Comparison of ENCODE assay signal across 1 cellular context in genomic region chr12:66359300-66359699, GRCh38.
TF ChIP-seq lines count a peak whose summit lies in the region.

No MANE protein-coding gene starts in this region.

TF ChIP-seq in H1, 55 proteins besides CTCF, POLR2A, EP300 and RAD21:
- TF ChIP-seq JUN (IDR thresholded peaks at IDR 0.05; ENCODE audit: low read depth, low read length) (no peak), CBX5 (IDR thresholded peaks at IDR 0.05; ENCODE audit: low read depth, low read length) (no peak), TCF12 (IDR thresholded peaks at IDR 0.05; ENCODE audit: low read depth, low read length) (no peak), NANOG (IDR thresholded peaks at IDR 0.05; ENCODE audit: insufficient read depth, low read depth, low read length, poor library complexity, severe bottlenecking) (no peak), ZNF274 (IDR thresholded peaks at IDR 0.05; ENCODE audit: borderline replicate concordance, extremely low read depth, low read length) (no peak), BACH1 (IDR thresholded peaks at IDR 0.05; ENCODE audit: low read length) (no peak), FOSL1 (IDR thresholded peaks at IDR 0.05; ENCODE audit: insufficient read depth, low read depth, low read length) (no peak), JUND (IDR thresholded peaks at IDR 0.05; ENCODE audit: low read length) (no peak), RBBP5 (IDR thresholded peaks at IDR 0.05; ENCODE audit: borderline replicate concordance, low read depth, low read length) (no peak)
